ENCODE assay signal across 13 cellular contexts in genomic region chr2:130228005-130228404, GRCh38. TPM values are rescaled to one million over a fixed set of nuclear protein-coding genes. Genes with fewer than 3 reads are reported as not detected.
"Had no signal": no experiment of that assay in that cellular context is flagged by ENCODE, and none has a peak within 500 bp of the region (broad histone marks: within the 10 kb centered on the region; RNA-seq: fewer than 3 reads in every experiment).

No MANE protein-coding gene starts in this region.

RNA-seq across cellular contexts. Expression of gene TUBA3E, which starts 29.8 kb away (rescaled TPM):
- total RNA-seq: activated B cell treated with CpG ODN at 0.5 μM for 24 hours; activated CD4-positive, alpha-beta memory T cell treated with anti-CD3 and anti-CD28 coated beads for 36 hours; activated CD4-positive, alpha-beta memory T cell treated with anti-CD3 and anti-CD28 coated beads, Interleukin-2, amount 10 ng/mL, durations not matched to agents 7 days and 5 days; activated CD4-positive, alpha-beta T cell treated with anti-CD3 and anti-CD28 coated beads for 36 hours; activated CD4-positive, alpha-beta T cell treated with anti-CD3 and anti-CD28 coated beads, Interleukin-2, amount 10 ng/mL, durations not matched to agents 24 days and 14 days; activated CD8-positive, alpha-beta memory T cell treated with anti-CD3 and anti-CD28 coated beads for 36 hours; activated CD8-positive, alpha-beta memory T cell treated with anti-CD3 and anti-CD28 coated beads, Interleukin-2, amount 10 ng/mL, durations not matched to agents 7 days and 5 days; activated CD8-positive, alpha-beta T cell treated with anti-CD3 and anti-CD28 coated beads for 36 hours; activated CD8-positive, alpha-beta T cell treated with anti-CD3 and anti-CD28 coated beads, Interleukin-2, amount 10 ng/mL, durations not matched to agents 7 days and 5 days; T-cell; T-helper 1 cell treated with Interleukin-12 subunit alpha and Interleukin-12 subunit beta and Interleukin-4 antibody, amounts not matched to agents 30 ng/mL and 1 ng/mL, for 36 hours; T-helper 17 cell; T-helper 2 cell treated with Interferon-gamma antibody and Interleukin-4, amounts not matched to agents 100 ng/mL and 5 ng/mL, for 36 hours had no signal
